In the genomic region with DNA sequence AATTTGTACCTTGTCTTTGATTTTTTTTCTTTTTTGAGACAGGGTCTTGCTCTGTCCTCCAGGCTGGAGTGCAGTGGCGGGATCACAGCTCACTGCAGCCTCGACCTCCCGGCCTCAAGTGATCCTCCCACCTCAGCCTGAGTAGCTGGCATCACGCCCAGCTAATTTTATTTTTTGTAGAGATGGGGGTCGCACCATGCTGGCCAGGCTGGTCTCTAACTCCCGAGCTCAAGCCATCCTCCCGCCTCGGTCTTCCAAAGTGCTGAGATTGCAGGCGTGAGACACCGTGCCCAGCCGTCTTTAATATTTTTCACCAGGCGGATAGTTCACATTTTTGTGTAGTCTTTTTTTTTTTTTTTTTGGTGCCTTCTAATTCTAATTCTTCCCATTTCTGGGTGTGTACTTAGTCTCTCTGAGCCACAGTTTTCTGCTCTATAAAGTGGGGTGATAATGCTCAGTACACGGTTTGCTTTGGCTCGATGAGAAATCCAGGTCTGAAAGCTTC, we compare ENCODE assay signal across 8 cellular contexts. TPM values are rescaled to one million over a fixed set of nuclear protein-coding genes. Genes with fewer than 3 reads are reported as not detected.
DNase-seq lines count a peak whose midpoint lies in the region; ATAC-seq and TF ChIP-seq lines count a peak whose summit lies in the region.

No MANE protein-coding gene starts in this region.

- CTCF ChIA-PET in activated CD8-positive, alpha-beta T cell treated with anti-CD3 and anti-CD28 coated beads for 36 hours (lab: Charles Lee) = interaction anchor here (4.7 kb wide), 1 partner anchor 15 kb away, joined by 27 read pairs; no protein-coding TSS in a partner anchor

- peaks cover 8% of the 10 kb centered on the region; the same call in 1 of the 2 replicates for H3K4me1 ChIP-seq in iPS-20b (ENCODE audit: insufficient read depth, low read length)

- H3K36me3 Mint-ChIP-seq in activated CD8-positive, alpha-beta T cell treated with anti-CD3 and anti-CD28 coated beads for 36 hours (ENCODE audit: low read depth) = peaks cover 68% of the 10 kb centered on the region
- peaks cover 44 to 64% of the 10 kb centered on the region in 2 donors for H3K36me3 Mint-ChIP-seq in stimulated activated naive B cell treated with anti-CD40 and anti-IgM and Interleukin-4, amounts not matched to agents 10 μg/mL and 1 μg/mL and 100 μg/mL, for 72 hours

- H3K27ac ChIP-seq in iPS-20b (ENCODE audit: low read length) = no peak overlapping the region

- H3K9ac ChIP-seq in iPS-20b (ENCODE audit: low read depth, low read length) = no peak overlapping the region

- peaks cover 20% of the 10 kb centered on the region; the same call in 1 of the 2 replicates for H3K9me3 ChIP-seq in iPS-20b (ENCODE audit: insufficient read depth, low read depth, low read length)

- H3K4me3 Mint-ChIP-seq in activated CD8-positive, alpha-beta T cell treated with anti-CD3 and anti-CD28 coated beads for 36 hours = peak overlapping the region; percentile 98
- peak overlapping the region; percentile 92 to 99 for H3K4me3 Mint-ChIP-seq in stimulated activated naive B cell treated with anti-CD40 and anti-IgM and Interleukin-4, amounts not matched to agents 10 μg/mL and 1 μg/mL and 100 μg/mL, for 72 hours

- H3K27ac Mint-ChIP-seq in activated CD8-positive, alpha-beta T cell treated with anti-CD3 and anti-CD28 coated beads for 36 hours = peak overlapping the region; percentile 96
- H3K27ac Mint-ChIP-seq in stimulated activated naive B cell treated with anti-CD40 and anti-IgM and Interleukin-4, amounts not matched to agents 10 μg/mL and 1 μg/mL and 100 μg/mL, for 72 hours = peak overlapping the region; percentile 98

- H3K4me3 ChIP-seq in iPS-20b (ENCODE audit: low read length) = peak overlapping the region; percentile 51; the same call in 1 of the 2 replicates

- no peaks in the 10 kb centered on the region for H3K27me3 Mint-ChIP-seq in activated CD8-positive, alpha-beta T cell treated with anti-CD3 and anti-CD28 coated beads for 36 hours
- H3K27me3 Mint-ChIP-seq in stimulated activated naive B cell treated with anti-CD40 and anti-IgM and Interleukin-4, amounts not matched to agents 10 μg/mL and 1 μg/mL and 100 μg/mL, for 72 hours = no peaks in the 10 kb centered on the region

- peaks cover 22% of the 10 kb centered on the region for H3K9me3 Mint-ChIP-seq in activated CD8-positive, alpha-beta T cell treated with anti-CD3 and anti-CD28 coated beads for 36 hours
- H3K9me3 Mint-ChIP-seq in stimulated activated naive B cell treated with anti-CD40 and anti-IgM and Interleukin-4, amounts not matched to agents 10 μg/mL and 1 μg/mL and 100 μg/mL, for 72 hours = peaks cover 3 to 10% of the 10 kb centered on the region in 2 donors

- peaks cover 51% of the 10 kb centered on the region for H3K4me1 Mint-ChIP-seq in activated CD8-positive, alpha-beta T cell treated with anti-CD3 and anti-CD28 coated beads for 36 hours (ENCODE audit: low read depth)
- peaks cover 22 to 44% of the 10 kb centered on the region in 2 donors for H3K4me1 Mint-ChIP-seq in stimulated activated naive B cell treated with anti-CD40 and anti-IgM and Interleukin-4, amounts not matched to agents 10 μg/mL and 1 μg/mL and 100 μg/mL, for 72 hours

- POLR2A ChIA-PET in activated CD8-positive, alpha-beta T cell treated with anti-CD3 and anti-CD28 coated beads for 36 hours (lab: Charles Lee) = interaction anchor here (0.7 to 2.5 kb wide), 17 partner anchors 14 to 222 kb away, joined by 3 to 16 read pairs (median 3); a partner anchor contains a TSS

- no peak for TF ChIP-seq CTCF in activated CD8-positive, alpha-beta T cell treated with anti-CD3 and anti-CD28 coated beads for 36 hours (IDR thresholded peaks at IDR 0.05)

- DNase-seq in NCI-H2227 (lab: John Stamatoyannopoulos, UW; ENCODE audit: unreplicated experiment) (peak; percentile 52), NCI-H2227 treated with DMSO at 0.1 percent for 48 hours (lab: John Stamatoyannopoulos, UW) (no peak), DMS53 treated with DMSO at 0.1 percent for 48 hours (lab: John Stamatoyannopoulos, UW; ENCODE audit: unreplicated experiment) (no peak), NCI-H526 (lab: John Stamatoyannopoulos, UW) (no peak), SW 1271 (lab: John Stamatoyannopoulos, UW) (no peak)
- DNase-seq in activated CD8-positive, alpha-beta T cell treated with anti-CD3 and anti-CD28 coated beads for 36 hours = no peak
- DNase-seq in stimulated activated naive B cell treated with anti-CD40 and anti-IgM and Interleukin-4, amounts not matched to agents 10 μg/mL and 1 μg/mL and 100 μg/mL, for 72 hours = no peak

- no peaks in the 10 kb centered on the region; the same call in 1 of the 2 replicates for H3K27me3 ChIP-seq in iPS-20b (ENCODE audit: insufficient read depth, low read length)

- H3K36me3 ChIP-seq in iPS-20b (ENCODE audit: insufficient read depth, low read depth, low read length) = peaks cover 8% of the 10 kb centered on the region; the same call in 1 of the 2 replicates

- intact Hi-C loops in activated CD8-positive, alpha-beta T cell treated with anti-CD3 and anti-CD28 coated beads for 36 hours (cut with micrococcal nuclease) = loop anchor here (10.0 kb wide), 1 partner anchor 263 kb away; a partner anchor contains a TSS

- no peak for ATAC-seq in activated CD8-positive, alpha-beta T cell treated with anti-CD3 and anti-CD28 coated beads for 36 hours
- no peak for ATAC-seq in stimulated activated naive B cell treated with anti-CD40 and anti-IgM and Interleukin-4, amounts not matched to agents 10 μg/mL and 1 μg/mL and 100 μg/mL, for 72 hours (replicated peaks)

RNA-seq across cellular contexts. Expression of a gene that starts 0.5 kb away (rescaled TPM):
- total RNA-seq in activated CD8-positive, alpha-beta T cell treated with anti-CD3 and anti-CD28 coated beads for 36 hours = 10 to 100 TPM; 37.1 to 38.5 TPM

RNA-seq across cellular contexts. Expression of a gene that starts 45.0 kb away (rescaled TPM):
- under 1 TPM in 1 of 2 experiments, not detected in 1; 0.22 TPM for total RNA-seq in activated CD8-positive, alpha-beta T cell treated with anti-CD3 and anti-CD28 coated beads for 36 hours
